Comparison of ENCODE assay signal across 8 cellular contexts in genomic region chr1:241847796-241848668, GRCh38. TPM values are rescaled to one million over a fixed set of nuclear protein-coding genes. Genes with fewer than 3 reads are reported as not detected.
DNase-seq lines count a peak whose midpoint lies in the region; ATAC-seq and TF ChIP-seq lines count a peak whose summit lies in the region.

TSS of gene EXO1 (plus strand) at chr1:241848204. CDS start at chr1:241850426, 2,222 bp downstream.

- peaks cover 16% of the 10 kb centered on the region for H3K4me1 Mint-ChIP-seq in activated naive CD4-positive, alpha-beta T cell treated with anti-CD3 and anti-CD28 coated beads, Interleukin-2, amount 50 U/mL, for 24 hours

- peak within 1 kb of the TSS; percentile 98 for H3K4me3 Mint-ChIP-seq in activated naive CD4-positive, alpha-beta T cell treated with anti-CD3 and anti-CD28 coated beads, Interleukin-2, amount 50 U/mL, for 24 hours

- H3K4me3 ChIP-seq in NB4 (ENCODE audit: low read depth, low read length) (peak within 1 kb of the TSS; percentile 89), osteoblast (ENCODE audit: insufficient read depth, low read length) (peak within 1 kb of the TSS; percentile 91), thymus (ENCODE audit: low read length) (peak within 1 kb of the TSS; percentile 81)

- H3K4me1 ChIP-seq in osteoblast (ENCODE audit: insufficient read depth, low read length) (peaks cover 17% of the 10 kb centered on the region), thymus (ENCODE audit: control insufficient read depth, insufficient read depth, low read length) (peaks cover 11% of the 10 kb centered on the region)

- H3K27ac Mint-ChIP-seq in activated naive CD4-positive, alpha-beta T cell treated with anti-CD3 and anti-CD28 coated beads, Interleukin-2, amount 50 U/mL, for 24 hours = peak within 1 kb of the TSS; percentile 99

- ATAC-seq in HG02571 (IDR thresholded peaks at IDR 0.05; ENCODE audit: unreplicated experiment) (peak; percentile 96), SK-N-SH treated with all-trans-retinoic acid at 6 μM for 48 hours (peak; percentile 92)

- H3K9me3 ChIP-seq in osteoblast (ENCODE audit: low read depth, low read length) (no peaks in the 10 kb centered on the region), thymus (ENCODE audit: control insufficient read depth) (no peaks in the 10 kb centered on the region)

- H3K36me3 ChIP-seq in osteoblast (ENCODE audit: insufficient read depth, low read length) = no peaks in the 10 kb centered on the region
- peaks cover 3% of the 10 kb centered on the region for H3K36me3 ChIP-seq in thymus (ENCODE audit: control insufficient read depth, insufficient read depth)

- peak within 1 kb of the TSS; percentile 95 for H3K27ac ChIP-seq in osteoblast (ENCODE audit: low read depth, low read length)
- peak within 1 kb of the TSS; percentile 99 for H3K27ac ChIP-seq in thymus (ENCODE audit: low read depth)

- H2AFZ ChIP-seq in osteoblast (ENCODE audit: low read length) = peak within 1 kb of the TSS; percentile 93

- no peaks in the 10 kb centered on the region for H3K9me3 Mint-ChIP-seq in activated naive CD4-positive, alpha-beta T cell treated with anti-CD3 and anti-CD28 coated beads, Interleukin-2, amount 50 U/mL, for 24 hours

- H3K27me3 Mint-ChIP-seq in activated naive CD4-positive, alpha-beta T cell treated with anti-CD3 and anti-CD28 coated beads, Interleukin-2, amount 50 U/mL, for 24 hours = no peaks in the 10 kb centered on the region

- H3K27me3 ChIP-seq in osteoblast (ENCODE audit: insufficient read depth, low read length) = no peaks in the 10 kb centered on the region
- H3K27me3 ChIP-seq in thymus (ENCODE audit: control insufficient read depth, insufficient read depth) = no peaks in the 10 kb centered on the region

- DNase-seq in GM10266 (ENCODE audit: extremely low spot score) (peak; percentile 90), NB4 (ENCODE audit: low read depth) (peak; percentile 95), glomerular visceral epithelial cell (ENCODE audit: extremely low spot score) (peak; percentile 88), osteoblast (ENCODE audit: insufficient read length, low spot score, missing footprints) (peak; percentile 98)

- TF ChIP-seq POLR2A in NB4 (IDR thresholded peaks at IDR 0.05; ENCODE audit: extremely low read depth, insufficient read length) = peak; percentile 67

- peaks cover 17% of the 10 kb centered on the region for H3K79me2 ChIP-seq in osteoblast (ENCODE audit: insufficient read depth, low read length)

- no peaks in the 10 kb centered on the region for H4K20me1 ChIP-seq in osteoblast (ENCODE audit: insufficient read depth, low read length)

- peak within 1 kb of the TSS; percentile 97 for H3K4me2 ChIP-seq in osteoblast (ENCODE audit: insufficient read depth, low read length)

- TF ChIP-seq CTCF in GM10266 (IDR thresholded peaks at IDR 0.05; ENCODE audit: control insufficient read depth, insufficient read depth, low read depth, missing control alignments) = peak; percentile 71
- peak; percentile 42 for TF ChIP-seq CTCF in NB4 (IDR thresholded peaks at IDR 0.05; ENCODE audit: low read depth, low read length)
- peak; percentile 35 for TF ChIP-seq CTCF in osteoblast (IDR thresholded peaks at IDR 0.05; ENCODE audit: extremely low read depth, low read depth, low read length)

- H3K36me3 Mint-ChIP-seq in activated naive CD4-positive, alpha-beta T cell treated with anti-CD3 and anti-CD28 coated beads, Interleukin-2, amount 50 U/mL, for 24 hours = no peaks in the 10 kb centered on the region

- under 1% methylated on average over 68 of the region's 68 CpGs for WGBS in thymus

TF ChIP-seq in SK-N-SH treated with all-trans-retinoic acid at 6 μM for 48 hours, 23 proteins besides CTCF, POLR2A, EP300 and RAD21:
- no peak for TF ChIP-seq BACH2 (CRISPR knock-in tag; IDR thresholded peaks at IDR 0.05; ENCODE audit: borderline replicate concordance)
- TF ChIP-seq SNAI2 (CRISPR knock-in tag; IDR thresholded peaks at IDR 0.05) = no peak
- no peak for TF ChIP-seq ZFP30 (CRISPR knock-in tag; IDR thresholded peaks at IDR 0.05)
- no peak for TF ChIP-seq CSDC2 (CRISPR knock-in tag; IDR thresholded peaks at IDR 0.05)
- 0 out of 2 replicates have a peak, but pooled peaks have one; percentile 27 for TF ChIP-seq TSHZ2 (CRISPR knock-in tag; IDR thresholded peaks at IDR 0.05)
- no peak for TF ChIP-seq GLIS3 (CRISPR knock-in tag; IDR thresholded peaks at IDR 0.05)
- TF ChIP-seq ZNF70 (CRISPR knock-in tag; IDR thresholded peaks at IDR 0.05) = no peak

RNA-seq across cellular contexts. Expression of gene EXO1, which starts in this region (rescaled TPM):
- 1.8 and 6.2 TPM in 2 replicates for total RNA-seq in osteoblast
- 0.52 TPM for polyA plus RNA-seq in thymus

Comparison
In these comparisons a context has a peak if more than half of its experiments do, and no peak if none do; other contexts are left out.
1. Peak in every context shown above with its lines: DNase-seq, ATAC-seq, H3K4me3 ChIP-seq and H3K27ac ChIP-seq.